12 cellular contexts compared by ENCODE assay signal in the genomic region with DNA sequence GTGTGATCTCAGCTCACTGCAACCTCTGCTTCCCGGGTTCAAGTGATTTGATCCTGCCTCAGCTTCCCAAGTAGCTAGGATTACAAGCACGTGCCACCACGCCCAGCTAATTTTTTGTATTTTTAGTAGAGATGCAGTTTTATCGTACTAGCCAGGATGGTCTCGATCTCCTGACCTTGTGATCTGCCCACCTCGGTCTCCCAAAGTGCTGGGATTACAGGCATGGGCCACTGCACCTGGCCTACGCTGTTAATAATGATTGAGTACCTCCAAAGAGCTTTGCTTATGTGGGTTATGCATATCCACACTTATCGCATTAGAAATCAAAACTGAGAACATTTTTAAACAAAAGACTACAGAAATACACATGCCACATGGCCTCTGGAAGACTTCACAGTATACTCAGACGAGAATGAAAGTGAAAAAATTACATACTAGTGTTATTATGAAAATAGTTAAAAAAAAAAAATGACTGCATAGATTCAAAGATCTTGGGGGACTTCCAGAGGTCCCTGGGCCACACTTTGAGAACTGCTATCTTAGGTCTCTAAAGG. TPM values are rescaled to one million over a fixed set of nuclear protein-coding genes. Genes with fewer than 3 reads are reported as not detected.
DNase-seq lines count a peak whose midpoint lies in the region; ATAC-seq lines count a peak whose summit lies in the region.
"Had no signal": no experiment of that assay in that cellular context is flagged by ENCODE, and none has a peak within 500 bp of the region (broad histone marks: within the 10 kb centered on the region; RNA-seq: fewer than 3 reads in every experiment).

No MANE protein-coding gene starts in this region.

- peaks cover 32% of the 10 kb centered on the region for H3F3A ChIP-seq in GM23248 (ENCODE audit: insufficient read depth)

- H3K4me1 ChIP-seq in GM23248 (ENCODE audit: insufficient read depth) (peaks cover 37% of the 10 kb centered on the region), skeletal muscle satellite cell (ENCODE audit: control insufficient read depth, insufficient read depth, low read length) (peaks cover 34% of the 10 kb centered on the region)

- peak overlapping the region; percentile 33 for H3K4me3 Mint-ChIP-seq in activated T-cell treated with anti-CD3 and anti-CD28 coated beads, Interleukin-2, amount 50 U/mL, for 4 hours

- no peaks in the 10 kb centered on the region for H4K20me1 ChIP-seq in GM23248 (ENCODE audit: insufficient read depth)

- H3K4me3 ChIP-seq in GM23248 (no peak overlapping the region), skeletal muscle satellite cell (ENCODE audit: low read length) (no peak overlapping the region)
- H3K4me3 ChIP-seq: heart left ventricle had no signal

- peak; percentile 79 to 80 for ATAC-seq in activated T-cell treated with anti-CD3 and anti-CD28 coated beads, Interleukin-2, amount 50 U/mL, for 4 hours
- peak; percentile 70 for ATAC-seq in HG03469 (IDR thresholded peaks at IDR 0.05; ENCODE audit: unreplicated experiment)
- ATAC-seq: heart left ventricle had no signal

- H3K9ac ChIP-seq in GM23248 (no peak overlapping the region), skeletal muscle satellite cell (ENCODE audit: low read depth, low read length) (peak overlapping the region; percentile 9)

- no peaks in the 10 kb centered on the region for H3K9me3 ChIP-seq in GM23248 (ENCODE audit: low read depth)
- H3K9me3 ChIP-seq in skeletal muscle satellite cell (replicated peaks; ENCODE audit: low read length): no peaks in the 10 kb centered on the region
- H3K9me3 ChIP-seq: heart left ventricle, neutrophil had no signal

- H3K36me3 ChIP-seq in GM23248 (ENCODE audit: low read depth) (peaks cover 18% of the 10 kb centered on the region), skeletal muscle satellite cell (ENCODE audit: insufficient read depth, low read length) (peaks cover 44% of the 10 kb centered on the region)
- H3K36me3 ChIP-seq: neutrophil had no signal

- WGBS in GM23248 (ENCODE audit: low coverage in 1 of 2, low lambda C conversion rate in 2 of 2, missing lambda C conversion rate in 2 of 2), 2 experiments: 93 to 96% methylated on average over 9 of the region's 9 CpGs

- no peak for DNase-seq in activated T-cell treated with anti-CD3 and anti-CD28 coated beads, Interleukin-2, amount 50 U/mL, for 4 hours
- DNase-seq in activated T-cell treated with anti-CD3 and anti-CD28 coated beads for 4 hours: no peak
- DNase-seq in GM23248: no peak
- DNase-seq in SW 1271 (lab: John Stamatoyannopoulos, UW): no peak
- DNase-seq in cortex of kidney (lab: John Stamatoyannopoulos, UW): no peak
- no peak for DNase-seq in DMS79 treated with DMSO at 0.1 percent for 48 hours (lab: John Stamatoyannopoulos, UW)
- DNase-seq: heart left ventricle, NCI-H1436, T-helper 9 cell had no signal

- peaks cover 20% of the 10 kb centered on the region for H3K4me1 Mint-ChIP-seq in activated T-cell treated with anti-CD3 and anti-CD28 coated beads, Interleukin-2, amount 50 U/mL, for 4 hours (ENCODE audit: low read depth)

- H3K4me2 ChIP-seq in GM23248 (ENCODE audit: unreplicated experiment): no peak overlapping the region
- no peak overlapping the region for H3K4me2 ChIP-seq in skeletal muscle satellite cell (ENCODE audit: low read length)

- H3K27me3 Mint-ChIP-seq in activated T-cell treated with anti-CD3 and anti-CD28 coated beads, Interleukin-2, amount 50 U/mL, for 4 hours (ENCODE audit: low read depth): no peaks in the 10 kb centered on the region

- 0 out of 2 replicates have a peak overlapping the region, but pooled peaks have one; percentile 36 for H3K27ac ChIP-seq in GM23248
- H3K27ac ChIP-seq: heart left ventricle, neutrophil had no signal

- no peak overlapping the region for H2AFZ ChIP-seq in GM23248

- no peaks in the 10 kb centered on the region for H3K27me3 ChIP-seq in GM23248 (replicated peaks; ENCODE audit: insufficient read depth)
- no peaks in the 10 kb centered on the region for H3K27me3 ChIP-seq in skeletal muscle satellite cell (ENCODE audit: control insufficient read depth, insufficient read depth, low read length)
- H3K27me3 ChIP-seq: heart left ventricle, neutrophil had no signal

- no peaks in the 10 kb centered on the region for H3K9me2 ChIP-seq in GM23248 (ENCODE audit: insufficient read depth)

- no peaks in the 10 kb centered on the region for H3K9me3 Mint-ChIP-seq in activated T-cell treated with anti-CD3 and anti-CD28 coated beads, Interleukin-2, amount 50 U/mL, for 4 hours

- peaks cover 34% of the 10 kb centered on the region for H3K36me3 Mint-ChIP-seq in activated T-cell treated with anti-CD3 and anti-CD28 coated beads, Interleukin-2, amount 50 U/mL, for 4 hours (ENCODE audit: insufficient read depth)

- in situ Hi-C loops in GM23248 (cut with MboI): loop anchor here (25.0 kb wide), 1 partner anchor 610 kb away; no protein-coding TSS in a partner anchor

- H3K79me2 ChIP-seq in GM23248 (ENCODE audit: insufficient read depth): no peaks in the 10 kb centered on the region; the same call in 1 of the 2 replicates

RNA-seq across cellular contexts. Expression of a gene that starts 25.4 kb away (rescaled TPM):
- 10 to 100 TPM; 24.4 to 27.2 (median 25.8) TPM for total RNA-seq in activated T-cell treated with anti-CD3 and anti-CD28 coated beads, Interleukin-2, amount 50 U/mL, for 4 hours
- 8.0 and 8.9 TPM in 2 replicates for total RNA-seq in GM23248 (2014; rRNA removed; shearing (Covaris generic))
- 19.0 and 22.1 TPM in 2 replicates for polyA plus RNA-seq in GM23248 (2016; fragmentation: Nextera tagmentation; extraction: Ambion mirVana)
- total RNA-seq in skeletal muscle satellite cell (2012; rRNA removed): 15.1 and 16.7 TPM in 2 replicates

RNA-seq across cellular contexts. Expression of a gene that starts 34.0 kb away (rescaled TPM):
- under 1 TPM; 0.23 to 0.79 (median 0.52) TPM for total RNA-seq in activated T-cell treated with anti-CD3 and anti-CD28 coated beads, Interleukin-2, amount 50 U/mL, for 4 hours
- 0.11 and 0.13 TPM in 2 replicates for total RNA-seq in GM23248 (2014; rRNA removed; shearing (Covaris generic))
- polyA plus RNA-seq in GM23248 (2016; fragmentation: Nextera tagmentation; extraction: Ambion mirVana): not detected in 2 replicates
- total RNA-seq in skeletal muscle satellite cell (2012; rRNA removed): 0.76 TPM in 1 of 2 replicates, not detected in the other

RNA-seq across cellular contexts. Expression of a gene that starts 45.9 kb away (rescaled TPM):
- 1 to 10 TPM; 6.9 to 7.6 (median 6.9) TPM for total RNA-seq in activated T-cell treated with anti-CD3 and anti-CD28 coated beads, Interleukin-2, amount 50 U/mL, for 4 hours
- total RNA-seq in GM23248 (2014; rRNA removed; shearing (Covaris generic)): 28.6 and 35.9 TPM in 2 replicates
- 24.9 and 26.3 TPM in 2 replicates for polyA plus RNA-seq in GM23248 (2016; fragmentation: Nextera tagmentation; extraction: Ambion mirVana)
- total RNA-seq in skeletal muscle satellite cell (2012; rRNA removed): 21.4 and 25.3 TPM in 2 replicates
